In the genomic region with DNA sequence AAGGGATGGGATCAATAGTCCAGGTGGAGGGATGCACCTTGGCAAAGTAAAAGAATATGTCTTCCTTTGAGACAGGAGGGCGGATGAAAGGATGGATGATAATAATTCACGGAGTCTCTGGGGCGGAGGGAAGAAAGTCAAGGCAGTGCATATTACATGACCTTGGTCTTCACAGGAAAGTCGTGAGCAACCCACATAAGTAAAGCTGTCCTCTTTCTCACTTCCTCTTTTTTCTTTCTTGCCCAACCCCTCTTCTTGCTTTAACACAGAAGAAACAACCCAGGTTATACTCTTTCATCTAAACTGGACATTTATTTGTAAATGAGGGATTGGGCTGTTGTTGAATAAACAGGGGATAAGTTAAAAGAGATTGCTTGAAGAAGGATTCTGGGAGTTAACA, we compare ENCODE assay signal across 16 cellular contexts.
DNase-seq lines count a peak whose midpoint lies in the region; ATAC-seq and TF ChIP-seq lines count a peak whose summit lies in the region.
"Had no signal": no experiment of that assay in that cellular context is flagged by ENCODE, and none has a peak within 500 bp of the region (broad histone marks: within the 10 kb centered on the region; RNA-seq: fewer than 3 reads in every experiment).

No MANE protein-coding gene starts in this region.

- DNase-seq in AML-193 (lab: John Stamatoyannopoulos, UW) (peak; percentile 3 to 38), GM19240 (ENCODE audit: insufficient read length, low spot score) (peak; percentile 19), Kasumi-1 (lab: John Stamatoyannopoulos, UW) (peak; percentile 4 to 18), NCI-H1694 (lab: John Stamatoyannopoulos, UW) (no peak), upper lobe of right lung (no peak)
- DNase-seq in effector CD4-positive, alpha-beta T cell, result no peak
- DNase-seq: 8988T; activated CD4-positive, alpha-beta T cell treated with anti-CD3 and anti-CD28 coated beads, Interleukin-2, amount 50 U/mL, for 4 hours; activated naive CD4-positive, alpha-beta T cell treated with anti-CD3 and anti-CD28 coated beads for 36 hours; NCI-H1092 treated with DMSO at 0.1 percent for 48 hours; NCI-H774; small intestine; trophoblast cell had no signal

- H3K27ac ChIP-seq in upper lobe of right lung, result no peak overlapping the region

- no peak overlapping the region for H3K4me3 ChIP-seq in upper lobe of right lung

- no peaks in the 10 kb centered on the region for H3K36me3 ChIP-seq in upper lobe of right lung

- no peak for TF ChIP-seq CTCF in upper lobe of right lung (IDR thresholded peaks at IDR 0.05)

- ATAC-seq in HG02870 (IDR thresholded peaks at IDR 0.05; ENCODE audit: unreplicated experiment), result peak; percentile 73
- no peak for ATAC-seq in HG02759 (IDR thresholded peaks at IDR 0.05; ENCODE audit: unreplicated experiment)
- ATAC-seq in upper lobe of right lung, result no peak
- ATAC-seq: SK-N-SH treated with all-trans-retinoic acid at 6 μM for 48 hours had no signal

- intact Hi-C loops in upper lobe of right lung (cut with DNase I), result no loop called here

- H3K9me3 ChIP-seq in upper lobe of right lung, result no peaks in the 10 kb centered on the region

- H3K4me1 ChIP-seq in upper lobe of right lung, result no peaks in the 10 kb centered on the region

- H3K27me3 ChIP-seq in upper lobe of right lung, result peaks cover 5% of the 10 kb centered on the region

Comparison
In these comparisons a context has a peak if more than half of its experiments do, and no peak if none do; other contexts are left out.
1. DNase-seq: peak in AML-193 (2 of 2), GM19240 (single experiment) and Kasumi-1 (2 of 2); none in NCI-H1694 (single experiment), effector CD4-positive, alpha-beta T cell (single experiment) and upper lobe of right lung (single experiment).